2 cellular contexts compared by ENCODE assay signal in genomic region chr10:98400482-98400881, GRCh38.
TF ChIP-seq lines count a peak whose summit lies in the region.

No MANE protein-coding gene starts in this region.

TF ChIP-seq in GM12891, 5 proteins besides CTCF, POLR2A, EP300 and RAD21:
- TF ChIP-seq POLR2AphosphoS5 (IDR thresholded peaks at IDR 0.05; ENCODE audit: low read depth, low read length) = no peak
- TF ChIP-seq POU2F2 (IDR thresholded peaks at IDR 0.05; ENCODE audit: low read depth, low read length) = no peak
- no peak for TF ChIP-seq TAF1 (IDR thresholded peaks at IDR 0.05; ENCODE audit: low read depth, low read length)
- TF ChIP-seq PAX5 (IDR thresholded peaks at IDR 0.05; ENCODE audit: insufficient read depth, low read length, severe bottlenecking) = no peak
- TF ChIP-seq SPI1 (IDR thresholded peaks at IDR 0.05; ENCODE audit: low read depth, low read length) = no peak
TF ChIP-seq in GM12891: peak in this region for 0.

TF ChIP-seq in HCT116, 20 proteins besides CTCF, POLR2A, EP300 and RAD21:
- TF ChIP-seq ELF1 (IDR thresholded peaks at IDR 0.05; ENCODE audit: borderline replicate concordance, low read depth) (no peak), ZBTB33 (IDR thresholded peaks at IDR 0.05; ENCODE audit: extremely low read depth, insufficient replicate concordance, low read length) (no peak), SIN3A (IDR thresholded peaks at IDR 0.05; ENCODE audit: low read depth) (no peak), POLR2AphosphoS5 (IDR thresholded peaks at IDR 0.05; ENCODE audit: low read depth, low read length) (no peak), SRF (IDR thresholded peaks at IDR 0.05; ENCODE audit: low read depth) (no peak), ZNF274 (IDR thresholded peaks at IDR 0.05; ENCODE audit: low read depth, low read length) (no peak), YY1 (IDR thresholded peaks at IDR 0.05; ENCODE audit: extremely low read depth, insufficient replicate concordance, low read depth, low read length) (no peak), EZH2 (IDR thresholded peaks at IDR 0.05) (no peak), REST (IDR thresholded peaks at IDR 0.05; ENCODE audit: low read depth) (no peak), ZFX (IDR thresholded peaks at IDR 0.05) (no peak), ATF3 (IDR thresholded peaks at IDR 0.05) (no peak), CEBPB (IDR thresholded peaks at IDR 0.05; ENCODE audit: low read depth) (no peak), FOSL1 (IDR thresholded peaks at IDR 0.05; ENCODE audit: low read depth) (no peak)
